17 cellular contexts compared by ENCODE assay signal in genomic region chr14:99707420-99707819, GRCh38. TPM values are rescaled to one million over a fixed set of nuclear protein-coding genes. Genes with fewer than 3 reads are reported as not detected.
DNase-seq lines count a peak whose midpoint lies in the region; ATAC-seq and TF ChIP-seq lines count a peak whose summit lies in the region.
"Had no signal": no experiment of that assay in that cellular context is flagged by ENCODE, and none has a peak within 500 bp of the region (broad histone marks: within the 10 kb centered on the region; RNA-seq: fewer than 3 reads in every experiment).

No MANE protein-coding gene starts in this region.

- no peak overlapping the region for H2BK12ac ChIP-seq in H9 (ENCODE audit: insufficient read length, low read depth, low read length)

- no peak overlapping the region for H4K5ac ChIP-seq in H9 (ENCODE audit: insufficient read length, low read depth, low read length)

- no CpG with 5 or more reads among the region's 2 CpGs for WGBS in H9 (ENCODE audit: extremely low coverage, insufficient read length, low lambda C conversion rate)
- 100% methylated on average over 2 of the region's 2 CpGs; no CpG with 5 or more reads in 1 of the 2 donors for WGBS in transverse colon (ENCODE audit: low coverage in 1 of 2), 2 donors

- H3K27me3 ChIP-seq in right atrium auricular region = no peaks in the 10 kb centered on the region
- no peaks in the 10 kb centered on the region for H3K27me3 ChIP-seq in left ventricle myocardium inferior (ENCODE audit: low read depth)
- no peaks in the 10 kb centered on the region for H3K27me3 ChIP-seq in H9 (ENCODE audit: insufficient read depth, low read length)
- H3K27me3 ChIP-seq in transverse colon = peaks cover 5% of the 10 kb centered on the region

- H4K20me1 ChIP-seq in H9 (ENCODE audit: control insufficient read depth, insufficient read depth, insufficient read length) = no peaks in the 10 kb centered on the region

- no peak for TF ChIP-seq EP300 in transverse colon (IDR thresholded peaks at IDR 0.05; ENCODE audit: low read depth)

- H2BK15ac ChIP-seq in H9 (ENCODE audit: low read depth, low read length) = no peak overlapping the region

- H3K18ac ChIP-seq in H9 (ENCODE audit: insufficient read length, low read depth, low read length) = no peak overlapping the region

- DNase-seq in right atrium auricular region (ENCODE audit: low spot score) = peak; percentile 7
- no peak for DNase-seq in left ventricle myocardium inferior
- DNase-seq in H9 = peak; percentile 17
- DNase-seq in left lobe of liver (ENCODE audit: low spot score) = peak; percentile 24
- DNase-seq in transverse colon = no peak
- DNase-seq in activated T-cell treated with anti-CD3 and anti-CD28 coated beads for 4 hours = no peak
- DNase-seq: ACHN; AML-193; Caco-2; CD4-positive, alpha-beta T cell; DMS79 treated with DMSO at 0.1 percent for 48 hours; GF-D8; IMR-90 had no signal

- H4K91ac ChIP-seq in H9 (ENCODE audit: insufficient read length, low read depth, low read length) = no peak overlapping the region

- no peaks in the 10 kb centered on the region for H3K79me1 ChIP-seq in H9 (ENCODE audit: insufficient read depth, low read depth, low read length, poor library complexity, severe bottlenecking)

- H3K4me1 ChIP-seq in right atrium auricular region = no peaks in the 10 kb centered on the region
- H3K4me1 ChIP-seq in left ventricle myocardium inferior = no peaks in the 10 kb centered on the region
- H3K4me1 ChIP-seq in H9 (ENCODE audit: insufficient read depth, low read length) = no peaks in the 10 kb centered on the region
- no peaks in the 10 kb centered on the region for H3K4me1 ChIP-seq in transverse colon
- H3K4me1 ChIP-seq: Caco-2 had no signal

- TF ChIP-seq POLR2A in transverse colon (IDR thresholded peaks at IDR 0.05) = no peak

- H2BK5ac ChIP-seq in H9 (ENCODE audit: insufficient read length, low read length) = no peak overlapping the region

- H3K27ac ChIP-seq in right atrium auricular region (no peak overlapping the region), left ventricle myocardium inferior (replicated peaks) (no peak overlapping the region), H9 (ENCODE audit: insufficient read length, low read depth, low read length) (no peak overlapping the region), transverse colon (no peak overlapping the region)
- H3K27ac ChIP-seq: C4-2B had no signal

- H3K9me3 ChIP-seq in right atrium auricular region (peaks cover 5 to 9% of the 10 kb centered on the region in 2 donors), left ventricle myocardium inferior (replicated peaks) (peaks cover 25% of the 10 kb centered on the region), H9 (ENCODE audit: control insufficient read depth, low read depth, low read length) (peaks cover 11% of the 10 kb centered on the region), transverse colon (peaks cover 7 to 10% of the 10 kb centered on the region in 2 donors)

- no peak overlapping the region for H3T11ph ChIP-seq in H9 (ENCODE audit: low read length)

- no peak overlapping the region for H3K4me2 ChIP-seq in H9 (ENCODE audit: insufficient read depth, insufficient read length, low read length)
- H3K4me2 ChIP-seq: GM23338 had no signal

- no peaks in the 10 kb centered on the region for H3K79me2 ChIP-seq in H9 (ENCODE audit: insufficient read depth, low read length)

- H3K9me3 Mint-ChIP-seq in H9 = peaks cover 19 to 32% of the 10 kb centered on the region in 2 experiments

- no peak overlapping the region for H3K14ac ChIP-seq in H9 (ENCODE audit: insufficient read depth, low read length)

- TF ChIP-seq CTCF in right atrium auricular region (IDR thresholded peaks at IDR 0.05) (no peak), left ventricle myocardium inferior (IDR thresholded peaks at IDR 0.05; ENCODE audit: borderline replicate concordance) (no peak), H9 (conservative IDR thresholded peaks at IDR 0.05) (no peak), transverse colon (IDR thresholded peaks at IDR 0.05) (no peak)

- no peak overlapping the region for H3K4me3 ChIP-seq in right atrium auricular region
- no peak overlapping the region for H3K4me3 ChIP-seq in left ventricle myocardium inferior
- H3K4me3 ChIP-seq in transverse colon = no peak overlapping the region
- H3K4me3 ChIP-seq: GM23338, K562 had no signal

- H3K4me3 Mint-ChIP-seq in H9 = no peak overlapping the region
- H3K4me3 Mint-ChIP-seq: CD4-positive, alpha-beta T cell; GM23338 had no signal

- H2AFZ ChIP-seq in H9 (ENCODE audit: low read length) = no peak overlapping the region
- H2AFZ ChIP-seq: GM23338 had no signal

- no peaks in the 10 kb centered on the region for H3K4me1 Mint-ChIP-seq in H9
- H3K4me1 Mint-ChIP-seq: GM23338 had no signal

- intact Hi-C loops in left ventricle myocardium inferior (cut with micrococcal nuclease) = no loop called here
- intact Hi-C loops in transverse colon (cut with DNase I; ENCODE audit: low total_unique reads) = no loop called here

- H4K8ac ChIP-seq in H9 (replicated peaks; ENCODE audit: insufficient read length, low read depth, low read length) = no peak overlapping the region

- H2BK20ac ChIP-seq in H9 (ENCODE audit: low read depth, low read length, poor library complexity, severe bottlenecking) = no peak overlapping the region

- no peak overlapping the region for H3K23ac ChIP-seq in H9 (ENCODE audit: insufficient read length, low read depth, low read length)

- peaks cover 14% of the 10 kb centered on the region for H3K27me3 Mint-ChIP-seq in H9 (ENCODE audit: low read depth)

- H2BK120ac ChIP-seq in H9 (ENCODE audit: low read depth, low read length, poor library complexity, severe bottlenecking) = no peak overlapping the region

- no peak overlapping the region for H3K27ac Mint-ChIP-seq in H9
- H3K27ac Mint-ChIP-seq: CD4-positive, alpha-beta T cell; GM23338 had no signal

- no peak overlapping the region for H3K56ac ChIP-seq in H9 (ENCODE audit: insufficient read length, low read depth, low read length)

- peaks cover 4% of the 10 kb centered on the region for H3K23me2 ChIP-seq in H9 (ENCODE audit: insufficient read length, low read depth, low read length, poor library complexity, severe bottlenecking)

- H3K36me3 Mint-ChIP-seq in H9 (ENCODE audit: insufficient read depth in 1 of 3, low read depth in 3 of 3) = peaks cover 16 to 18% (median 16%) of the 10 kb centered on the region in 3 experiments

- no peak overlapping the region for H3K9ac ChIP-seq in H9 (ENCODE audit: extremely low read depth, insufficient read length, low read length)

- in situ Hi-C loops in transverse colon (cut with MboI; ENCODE audit: low pct_ligation_motif_present in 1 of 4, low pct_unique_long_range_greater_than_20kb in 1 of 4, low sequenced_read_pairs in 3 of 4) = no loop called here

- H3K4ac ChIP-seq in H9 (ENCODE audit: low read depth, low read length) = no peak overlapping the region

- ATAC-seq in left lobe of liver (no peak), HG02981 (IDR thresholded peaks at IDR 0.05; ENCODE audit: unreplicated experiment) (no peak)
- ATAC-seq: GM23338, K562 had no signal

- H3K36me3 ChIP-seq in right atrium auricular region = no peaks in the 10 kb centered on the region
- H3K36me3 ChIP-seq in left ventricle myocardium inferior = peaks cover 10% of the 10 kb centered on the region
- no peaks in the 10 kb centered on the region for H3K36me3 ChIP-seq in transverse colon

- no peak overlapping the region for H2AK5ac ChIP-seq in H9 (ENCODE audit: insufficient read length, low read length)

RNA-seq across cellular contexts. Expression of gene CYP46A1, which starts 23.3 kb away (rescaled TPM):
- 1 to 10 TPM; 1.4 to 6.9 TPM for total RNA-seq in right atrium auricular region
- 4.2 TPM for total RNA-seq in left ventricle myocardium inferior
- 0.59 and 0.75 TPM in 2 replicates for total RNA-seq in H9 (2021)
- total RNA-seq in left lobe of liver = 1.5 TPM
- total RNA-seq in transverse colon = under 1 TPM; 0.27 to 0.75 (median 0.52) TPM
- total RNA-seq: K562 had no signal

Comparison
In these comparisons a context has a peak if more than half of its experiments do, and no peak if none do; other contexts are left out.
1. DNase-seq: peak in right atrium auricular region (single experiment), H9 (single experiment) and left lobe of liver (single experiment); none in left ventricle myocardium inferior (single experiment), transverse colon (single experiment) and activated T-cell treated with anti-CD3 and anti-CD28 coated beads for 4 hours (single experiment).